ENCODE assay signal across 1 cellular context in the genomic region with DNA sequence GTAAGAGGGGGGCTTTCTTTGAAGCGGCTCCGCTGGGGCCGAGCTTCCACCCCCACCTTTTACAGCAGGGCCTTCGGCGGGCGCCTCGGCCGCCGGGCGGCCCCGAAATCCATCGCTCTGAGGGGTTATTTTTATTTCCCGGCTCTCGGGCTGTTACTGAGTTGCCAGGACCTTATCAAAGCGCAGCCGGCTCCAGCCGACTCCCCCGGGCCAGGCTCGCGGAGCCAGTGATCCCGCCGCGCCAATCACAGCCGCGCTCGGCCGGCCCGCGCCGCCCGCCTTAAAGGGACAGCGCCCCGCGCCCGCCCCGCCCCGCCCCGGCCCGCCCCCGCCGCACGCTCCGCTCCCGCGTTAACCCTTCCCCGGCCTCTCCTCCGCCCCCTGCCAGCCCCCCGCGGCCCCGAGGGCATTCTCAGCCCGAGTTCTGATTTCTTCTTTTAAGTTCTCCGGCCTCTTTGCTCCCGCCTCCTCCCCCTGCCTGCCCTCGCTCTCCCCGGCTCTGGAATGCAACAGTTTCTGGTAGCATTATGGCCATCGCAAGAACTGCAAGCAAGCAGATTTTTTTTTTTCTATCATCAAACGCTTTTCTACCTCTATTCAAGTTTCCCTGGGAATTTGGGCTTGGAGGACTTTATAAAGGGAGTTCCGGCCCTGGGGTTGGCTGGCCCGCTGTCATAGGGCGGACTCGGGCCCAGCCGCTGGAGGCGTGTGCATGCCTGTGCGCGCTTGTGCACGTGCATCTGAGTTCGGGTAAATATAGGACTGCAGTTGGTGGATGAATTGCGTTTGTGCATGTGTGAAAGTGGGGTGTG.
TF ChIP-seq lines count a peak whose summit lies in the region.

A gene with protein sequence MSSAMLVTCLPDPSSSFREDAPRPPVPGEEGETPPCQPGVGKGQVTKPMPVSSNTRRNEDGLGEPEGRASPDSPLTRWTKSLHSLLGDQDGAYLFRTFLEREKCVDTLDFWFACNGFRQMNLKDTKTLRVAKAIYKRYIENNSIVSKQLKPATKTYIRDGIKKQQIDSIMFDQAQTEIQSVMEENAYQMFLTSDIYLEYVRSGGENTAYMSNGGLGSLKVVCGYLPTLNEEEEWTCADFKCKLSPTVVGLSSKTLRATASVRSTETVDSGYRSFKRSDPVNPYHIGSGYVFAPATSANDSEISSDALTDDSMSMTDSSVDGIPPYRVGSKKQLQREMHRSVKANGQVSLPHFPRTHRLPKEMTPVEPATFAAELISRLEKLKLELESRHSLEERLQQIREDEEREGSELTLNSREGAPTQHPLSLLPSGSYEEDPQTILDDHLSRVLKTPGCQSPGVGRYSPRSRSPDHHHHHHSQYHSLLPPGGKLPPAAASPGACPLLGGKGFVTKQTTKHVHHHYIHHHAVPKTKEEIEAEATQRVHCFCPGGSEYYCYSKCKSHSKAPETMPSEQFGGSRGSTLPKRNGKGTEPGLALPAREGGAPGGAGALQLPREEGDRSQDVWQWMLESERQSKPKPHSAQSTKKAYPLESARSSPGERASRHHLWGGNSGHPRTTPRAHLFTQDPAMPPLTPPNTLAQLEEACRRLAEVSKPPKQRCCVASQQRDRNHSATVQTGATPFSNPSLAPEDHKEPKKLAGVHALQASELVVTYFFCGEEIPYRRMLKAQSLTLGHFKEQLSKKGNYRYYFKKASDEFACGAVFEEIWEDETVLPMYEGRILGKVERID (minus strand): TSS at position 255 of the 812 bp plus-strand sequence. CDS start 3,028 bp downstream, outside the sequence.

TF ChIP-seq in HepG2, 621 proteins besides CTCF, POLR2A, EP300 and RAD21 (continued from another document and continues in another):
- TF ChIP-seq, protein P1, sequence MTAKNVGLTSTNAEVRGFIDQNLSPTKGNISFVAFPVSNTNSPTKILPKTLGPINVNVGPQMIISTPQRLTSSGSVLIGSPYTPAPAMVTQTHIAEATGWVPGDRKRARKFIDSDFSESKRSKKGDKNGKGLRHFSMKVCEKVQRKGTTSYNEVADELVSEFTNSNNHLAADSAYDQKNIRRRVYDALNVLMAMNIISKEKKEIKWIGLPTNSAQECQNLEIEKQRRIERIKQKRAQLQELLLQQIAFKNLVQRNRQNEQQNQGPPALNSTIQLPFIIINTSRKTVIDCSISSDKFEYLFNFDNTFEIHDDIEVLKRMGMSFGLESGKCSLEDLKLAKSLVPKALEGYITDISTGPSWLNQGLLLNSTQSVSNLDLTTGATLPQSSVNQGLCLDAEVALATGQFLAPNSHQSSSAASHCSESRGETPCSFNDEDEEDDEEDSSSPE (CRISPR knock-in tag; IDR thresholded peaks at IDR 0.05): peak; percentile 84
- TF ChIP-seq KMT2B (CRISPR knock-in tag; IDR thresholded peaks at IDR 0.05) (no peak), PHF20 (CRISPR knock-in tag; IDR thresholded peaks at IDR 0.05) (peak; percentile 51; the same call in 1 of the 2 replicates), TP53 (CRISPR knock-in tag; conservative IDR thresholded peaks at IDR 0.05) (0 out of 2 replicates have a peak, but pooled peaks have one; percentile 45), MTA3 (CRISPR knock-in tag; IDR thresholded peaks at IDR 0.05) (no peak), ZNF367 (CRISPR knock-in tag; IDR thresholded peaks at IDR 0.05; ENCODE audit: borderline replicate concordance) (peak; percentile 96), ZSCAN30 (CRISPR knock-in tag; IDR thresholded peaks at IDR 0.05) (peak; percentile 60; the same call in 1 of the 2 replicates), ZNF572 (CRISPR knock-in tag; IDR thresholded peaks at IDR 0.05) (peak; percentile 34; the same call in 1 of the 2 replicates), SETDB1 (CRISPR knock-in tag; IDR thresholded peaks at IDR 0.05; ENCODE audit: borderline replicate concordance) (no peak), NR1H2 (CRISPR knock-in tag; IDR thresholded peaks at IDR 0.05; ENCODE audit: borderline replicate concordance, low read depth) (peak; percentile 32; the same call in 1 of the 2 replicates), BCL6 (CRISPR knock-in tag; IDR thresholded peaks at IDR 0.05) (peak; percentile 76), HOXD1 (CRISPR knock-in tag; IDR thresholded peaks at IDR 0.05) (0 out of 2 replicates have a peak, but pooled peaks have one; percentile 77), ZNF605 (CRISPR knock-in tag; IDR thresholded peaks at IDR 0.05) (peak; percentile 98), THYN1 (CRISPR knock-in tag; IDR thresholded peaks at IDR 0.05; ENCODE audit: borderline replicate concordance, low read depth) (no peak), CBX2 (IDR thresholded peaks at IDR 0.05; ENCODE audit: low read depth, low read length) (no peak), CBX2 (CRISPR knock-in tag; IDR thresholded peaks at IDR 0.05; ENCODE audit: low read depth) (no peak), ZNF354B (CRISPR knock-in tag; IDR thresholded peaks at IDR 0.05) (0 out of 2 replicates have a peak, but pooled peaks have one; percentile 74), MYNN (CRISPR knock-in tag; IDR thresholded peaks at IDR 0.05; ENCODE audit: low read depth) (no peak), ZNF3 (CRISPR knock-in tag; IDR thresholded peaks at IDR 0.05) (peak; percentile 100), JUND (CRISPR knock-in tag; IDR thresholded peaks at IDR 0.05) (no peak), STAG1 (CRISPR knock-in tag; IDR thresholded peaks at IDR 0.05) (peak; percentile 19), MIER2 (CRISPR knock-in tag; IDR thresholded peaks at IDR 0.05) (0 out of 2 replicates have a peak, but pooled peaks have one; percentile 32), HHEX (CRISPR knock-in tag; IDR thresholded peaks at IDR 0.05) (peak; percentile 46; the same call in 1 of the 2 replicates), SRSF1 (optimal IDR thresholded peaks at IDR 0.05; ENCODE audit: low read depth, low read length) (no peak), GATAD2A (CRISPR knock-in tag; IDR thresholded peaks at IDR 0.05) (peak; percentile 74; the same call in 1 of the 2 replicates), ZKSCAN5 (CRISPR knock-in tag; IDR thresholded peaks at IDR 0.05) (peak; percentile 53; the same call in 1 of the 2 replicates), NFKBIZ (CRISPR knock-in tag; IDR thresholded peaks at IDR 0.05) (peak; percentile 75; the same call in 1 of the 2 replicates), ZNF180 (CRISPR knock-in tag; IDR thresholded peaks at IDR 0.05; ENCODE audit: borderline replicate concordance, low read depth) (peak; percentile 93; the same call in 1 of the 2 replicates), MIER3 (CRISPR knock-in tag; IDR thresholded peaks at IDR 0.05; ENCODE audit: borderline replicate concordance) (no peak), ZNF768 (CRISPR knock-in tag; IDR thresholded peaks at IDR 0.05) (no peak), SIN3B (IDR thresholded peaks at IDR 0.05; ENCODE audit: low read length) (no peak), SRY (CRISPR knock-in tag; IDR thresholded peaks at IDR 0.05) (peak; percentile 94), CBX1 (IDR thresholded peaks at IDR 0.05; ENCODE audit: low read depth) (no peak)
- TF ChIP-seq, protein P2, sequence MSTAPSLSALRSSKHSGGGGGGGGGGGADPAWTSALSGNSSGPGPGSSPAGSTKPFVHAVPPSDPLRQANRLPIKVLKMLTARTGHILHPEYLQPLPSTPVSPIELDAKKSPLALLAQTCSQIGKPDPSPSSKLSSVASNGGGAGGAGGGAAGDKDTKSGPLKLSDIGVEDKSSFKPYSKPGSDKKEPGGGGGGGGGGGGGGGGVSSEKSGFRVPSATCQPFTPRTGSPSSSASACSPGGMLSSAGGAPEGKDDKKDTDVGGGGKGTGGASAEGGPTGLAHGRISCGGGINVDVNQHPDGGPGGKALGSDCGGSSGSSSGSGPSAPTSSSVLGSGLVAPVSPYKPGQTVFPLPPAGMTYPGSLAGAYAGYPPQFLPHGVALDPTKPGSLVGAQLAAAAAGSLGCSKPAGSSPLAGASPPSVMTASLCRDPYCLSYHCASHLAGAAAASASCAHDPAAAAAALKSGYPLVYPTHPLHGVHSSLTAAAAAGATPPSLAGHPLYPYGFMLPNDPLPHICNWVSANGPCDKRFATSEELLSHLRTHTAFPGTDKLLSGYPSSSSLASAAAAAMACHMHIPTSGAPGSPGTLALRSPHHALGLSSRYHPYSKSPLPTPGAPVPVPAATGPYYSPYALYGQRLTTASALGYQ (CRISPR knock-in tag; IDR thresholded peaks at IDR 0.05): peak; percentile 78
- TF ChIP-seq, protein P3, sequence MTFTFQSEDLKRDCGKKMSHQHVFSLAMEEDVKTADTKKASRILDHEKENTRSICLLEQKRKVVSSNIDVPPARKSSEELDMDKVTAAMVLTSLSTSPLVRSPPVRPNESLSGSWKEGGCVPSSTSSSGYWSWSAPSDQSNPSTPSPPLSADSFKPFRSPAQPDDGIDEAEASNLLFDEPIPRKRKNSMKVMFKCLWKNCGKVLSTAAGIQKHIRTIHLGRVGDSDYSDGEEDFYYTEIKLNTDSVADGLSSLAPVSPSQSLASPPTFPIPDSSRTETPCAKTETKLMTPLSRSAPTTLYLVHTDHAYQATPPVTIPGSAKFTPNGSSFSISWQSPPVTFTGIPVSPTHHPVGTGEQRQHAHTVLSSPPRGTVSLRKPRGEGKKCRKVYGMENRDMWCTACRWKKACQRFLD (CRISPR knock-in tag; IDR thresholded peaks at IDR 0.05; ENCODE audit: borderline replicate concordance): peak; percentile 98
- TF ChIP-seq, protein P4, sequence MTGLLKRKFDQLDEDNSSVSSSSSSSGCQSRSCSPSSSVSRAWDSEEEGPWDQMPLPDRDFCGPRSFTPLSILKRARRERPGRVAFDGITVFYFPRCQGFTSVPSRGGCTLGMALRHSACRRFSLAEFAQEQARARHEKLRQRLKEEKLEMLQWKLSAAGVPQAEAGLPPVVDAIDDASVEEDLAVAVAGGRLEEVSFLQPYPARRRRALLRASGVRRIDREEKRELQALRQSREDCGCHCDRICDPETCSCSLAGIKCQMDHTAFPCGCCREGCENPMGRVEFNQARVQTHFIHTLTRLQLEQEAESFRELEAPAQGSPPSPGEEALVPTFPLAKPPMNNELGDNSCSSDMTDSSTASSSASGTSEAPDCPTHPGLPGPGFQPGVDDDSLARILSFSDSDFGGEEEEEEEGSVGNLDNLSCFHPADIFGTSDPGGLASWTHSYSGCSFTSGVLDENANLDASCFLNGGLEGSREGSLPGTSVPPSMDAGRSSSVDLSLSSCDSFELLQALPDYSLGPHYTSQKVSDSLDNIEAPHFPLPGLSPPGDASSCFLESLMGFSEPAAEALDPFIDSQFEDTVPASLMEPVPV (CRISPR knock-in tag; IDR thresholded peaks at IDR 0.05): peak; percentile 95
- TF ChIP-seq, protein P5, sequence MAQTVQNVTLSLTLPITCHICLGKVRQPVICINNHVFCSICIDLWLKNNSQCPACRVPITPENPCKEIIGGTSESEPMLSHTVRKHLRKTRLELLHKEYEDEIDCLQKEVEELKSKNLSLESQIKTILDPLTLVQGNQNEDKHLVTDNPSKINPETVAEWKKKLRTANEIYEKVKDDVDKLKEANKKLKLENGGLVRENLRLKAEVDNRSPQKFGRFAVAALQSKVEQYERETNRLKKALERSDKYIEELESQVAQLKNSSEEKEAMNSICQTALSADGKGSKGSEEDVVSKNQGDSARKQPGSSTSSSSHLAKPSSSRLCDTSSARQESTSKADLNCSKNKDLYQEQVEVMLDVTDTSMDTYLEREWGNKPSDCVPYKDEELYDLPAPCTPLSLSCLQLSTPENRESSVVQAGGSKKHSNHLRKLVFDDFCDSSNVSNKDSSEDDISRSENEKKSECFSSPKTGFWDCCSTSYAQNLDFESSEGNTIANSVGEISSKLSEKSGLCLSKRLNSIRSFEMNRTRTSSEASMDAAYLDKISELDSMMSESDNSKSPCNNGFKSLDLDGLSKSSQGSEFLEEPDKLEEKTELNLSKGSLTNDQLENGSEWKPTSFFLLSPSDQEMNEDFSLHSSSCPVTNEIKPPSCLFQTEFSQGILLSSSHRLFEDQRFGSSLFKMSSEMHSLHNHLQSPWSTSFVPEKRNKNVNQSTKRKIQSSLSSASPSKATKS (CRISPR knock-in tag; IDR thresholded peaks at IDR 0.05): peak; percentile 82; the same call in 1 of the 2 replicates
- TF ChIP-seq, protein P6, sequence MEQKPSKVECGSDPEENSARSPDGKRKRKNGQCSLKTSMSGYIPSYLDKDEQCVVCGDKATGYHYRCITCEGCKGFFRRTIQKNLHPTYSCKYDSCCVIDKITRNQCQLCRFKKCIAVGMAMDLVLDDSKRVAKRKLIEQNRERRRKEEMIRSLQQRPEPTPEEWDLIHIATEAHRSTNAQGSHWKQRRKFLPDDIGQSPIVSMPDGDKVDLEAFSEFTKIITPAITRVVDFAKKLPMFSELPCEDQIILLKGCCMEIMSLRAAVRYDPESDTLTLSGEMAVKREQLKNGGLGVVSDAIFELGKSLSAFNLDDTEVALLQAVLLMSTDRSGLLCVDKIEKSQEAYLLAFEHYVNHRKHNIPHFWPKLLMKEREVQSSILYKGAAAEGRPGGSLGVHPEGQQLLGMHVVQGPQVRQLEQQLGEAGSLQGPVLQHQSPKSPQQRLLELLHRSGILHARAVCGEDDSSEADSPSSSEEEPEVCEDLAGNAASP (CRISPR knock-in tag; IDR thresholded peaks at IDR 0.05; ENCODE audit: borderline replicate concordance): no peak
- TF ChIP-seq, protein P7, sequence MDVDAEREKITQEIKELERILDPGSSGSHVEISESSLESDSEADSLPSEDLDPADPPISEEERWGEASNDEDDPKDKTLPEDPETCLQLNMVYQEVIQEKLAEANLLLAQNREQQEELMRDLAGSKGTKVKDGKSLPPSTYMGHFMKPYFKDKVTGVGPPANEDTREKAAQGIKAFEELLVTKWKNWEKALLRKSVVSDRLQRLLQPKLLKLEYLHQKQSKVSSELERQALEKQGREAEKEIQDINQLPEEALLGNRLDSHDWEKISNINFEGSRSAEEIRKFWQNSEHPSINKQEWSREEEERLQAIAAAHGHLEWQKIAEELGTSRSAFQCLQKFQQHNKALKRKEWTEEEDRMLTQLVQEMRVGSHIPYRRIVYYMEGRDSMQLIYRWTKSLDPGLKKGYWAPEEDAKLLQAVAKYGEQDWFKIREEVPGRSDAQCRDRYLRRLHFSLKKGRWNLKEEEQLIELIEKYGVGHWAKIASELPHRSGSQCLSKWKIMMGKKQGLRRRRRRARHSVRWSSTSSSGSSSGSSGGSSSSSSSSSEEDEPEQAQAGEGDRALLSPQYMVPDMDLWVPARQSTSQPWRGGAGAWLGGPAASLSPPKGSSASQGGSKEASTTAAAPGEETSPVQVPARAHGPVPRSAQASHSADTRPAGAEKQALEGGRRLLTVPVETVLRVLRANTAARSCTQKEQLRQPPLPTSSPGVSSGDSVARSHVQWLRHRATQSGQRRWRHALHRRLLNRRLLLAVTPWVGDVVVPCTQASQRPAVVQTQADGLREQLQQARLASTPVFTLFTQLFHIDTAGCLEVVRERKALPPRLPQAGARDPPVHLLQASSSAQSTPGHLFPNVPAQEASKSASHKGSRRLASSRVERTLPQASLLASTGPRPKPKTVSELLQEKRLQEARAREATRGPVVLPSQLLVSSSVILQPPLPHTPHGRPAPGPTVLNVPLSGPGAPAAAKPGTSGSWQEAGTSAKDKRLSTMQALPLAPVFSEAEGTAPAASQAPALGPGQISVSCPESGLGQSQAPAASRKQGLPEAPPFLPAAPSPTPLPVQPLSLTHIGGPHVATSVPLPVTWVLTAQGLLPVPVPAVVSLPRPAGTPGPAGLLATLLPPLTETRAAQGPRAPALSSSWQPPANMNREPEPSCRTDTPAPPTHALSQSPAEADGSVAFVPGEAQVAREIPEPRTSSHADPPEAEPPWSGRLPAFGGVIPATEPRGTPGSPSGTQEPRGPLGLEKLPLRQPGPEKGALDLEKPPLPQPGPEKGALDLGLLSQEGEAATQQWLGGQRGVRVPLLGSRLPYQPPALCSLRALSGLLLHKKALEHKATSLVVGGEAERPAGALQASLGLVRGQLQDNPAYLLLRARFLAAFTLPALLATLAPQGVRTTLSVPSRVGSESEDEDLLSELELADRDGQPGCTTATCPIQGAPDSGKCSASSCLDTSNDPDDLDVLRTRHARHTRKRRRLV (CRISPR knock-in tag; IDR thresholded peaks at IDR 0.05): peak; percentile 73; the same call in 1 of the 2 replicates
